Comparison of ENCODE assay signal across 16 cellular contexts in the genomic region with DNA sequence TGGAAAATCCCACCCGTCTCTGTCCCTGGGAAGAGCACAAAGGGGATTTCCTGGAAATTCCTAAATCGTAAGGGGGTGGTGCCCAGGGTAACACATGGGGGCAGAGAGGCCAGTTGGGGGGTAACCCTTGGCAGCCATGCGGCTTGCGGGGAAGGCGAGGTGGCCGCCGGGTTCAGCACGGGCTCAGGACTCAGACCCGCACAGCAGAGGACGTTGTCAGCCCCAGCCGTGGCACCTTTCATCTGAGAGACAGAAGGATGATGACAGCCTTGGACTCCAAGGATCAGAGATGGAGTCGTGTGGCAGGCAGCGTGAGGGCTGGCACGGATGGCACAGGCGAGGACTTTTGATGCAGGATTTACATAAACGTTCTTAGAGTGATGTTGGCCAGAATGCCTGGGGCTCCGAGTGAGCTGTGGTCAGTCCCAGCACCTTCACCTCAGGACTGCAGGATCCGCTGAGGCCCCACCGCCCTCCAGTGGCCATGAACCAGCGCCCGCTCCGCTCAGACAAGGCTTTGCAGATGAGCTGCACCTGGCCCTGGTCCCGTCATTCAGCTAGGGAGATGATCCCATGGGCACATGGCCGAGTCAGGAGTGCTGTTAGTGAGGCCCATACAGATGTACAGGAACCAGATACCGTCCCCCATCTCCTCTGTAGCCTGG.
DNase-seq lines count a peak whose midpoint lies in the region; ATAC-seq and TF ChIP-seq lines count a peak whose summit lies in the region.
"Had no signal": no experiment of that assay in that cellular context is flagged by ENCODE, and none has a peak within 500 bp of the region (broad histone marks: within the 10 kb centered on the region; RNA-seq: fewer than 3 reads in every experiment).

No MANE protein-coding gene starts in this region.

- no peak overlapping the region for H3K23ac ChIP-seq in mesendoderm (ENCODE audit: low read length)

- H3K79me2 ChIP-seq in mesendoderm (ENCODE audit: control insufficient read depth, insufficient read depth, low read length) = no peaks in the 10 kb centered on the region

- H3K4me3 Mint-ChIP-seq in natural killer cell = no peak overlapping the region
- H3K4me3 Mint-ChIP-seq: activated CD4-positive, alpha-beta memory T cell treated with anti-CD3 and anti-CD28 coated beads, Interleukin-2, amount 10 ng/mL, durations not matched to agents 7 days and 5 days; activated naive CD8-positive, alpha-beta T cell; activated T-cell treated with anti-CD3 and anti-CD28 coated beads, Interleukin-2, amount 50 U/mL, for 4 hours; brain; dendritic cell treated with granulocyte-macrophage colony-stimulating factor and Interleukin-4, amounts not matched to agents 40 ng/mL and 50 ng/mL, for 4 days; IgD-negative memory B cell had no signal

- H3K27ac ChIP-seq in HEK293 (ENCODE audit: extremely low read depth, low read depth, low read length) (no peak overlapping the region), dorsolateral prefrontal cortex (peak overlapping the region in 1 of 59 donors; percentile 13), mesendoderm (ENCODE audit: low read depth, low read length) (no peak overlapping the region)

- no peak overlapping the region for H4K8ac ChIP-seq in mesendoderm (ENCODE audit: low read depth, low read length)

- no peak overlapping the region for H2BK15ac ChIP-seq in mesendoderm (replicated peaks; ENCODE audit: low read depth)

- intact Hi-C loops in dorsolateral prefrontal cortex (cut with DNase I) = no loop called here
- intact Hi-C loops in natural killer cell (cut with micrococcal nuclease) = no loop called here

- H3K4me2 ChIP-seq in mesendoderm (ENCODE audit: low read length) = no peak overlapping the region

- H3K9me3 ChIP-seq in HEK293 (ENCODE audit: control insufficient read depth, insufficient read depth, low read depth, low read length) = no peaks in the 10 kb centered on the region

- no peaks in the 10 kb centered on the region for H3K4me1 Mint-ChIP-seq in natural killer cell
- H3K4me1 Mint-ChIP-seq: activated CD4-positive, alpha-beta memory T cell treated with anti-CD3 and anti-CD28 coated beads, Interleukin-2, amount 10 ng/mL, durations not matched to agents 7 days and 5 days; IgD-negative memory B cell had no signal

- no peak overlapping the region for H3K9ac ChIP-seq in mesendoderm (ENCODE audit: low read length)

- peak; percentile 21 for TF ChIP-seq CTCF in AG09309 (IDR thresholded peaks at IDR 0.05; ENCODE audit: control insufficient read depth, insufficient read depth, low read depth, low read length, missing control alignments)
- no peak for TF ChIP-seq CTCF in HEK293 (tag by site-specific recombination; IDR thresholded peaks at IDR 0.05)
- TF ChIP-seq CTCF in dorsolateral prefrontal cortex (IDR thresholded peaks at IDR 0.05 in 54 of 56, conservative IDR thresholded peaks at IDR 0.05 in 2 of 56; ENCODE audit: low read depth in 1 of 56, partially characterized antibody in 56 of 56) = peak in 32 of 56 donors; percentile 11 to 62 (median 36)
- TF ChIP-seq CTCF in natural killer cell (IDR thresholded peaks at IDR 0.05) = no peak

- no peak overlapping the region for H2BK120ac ChIP-seq in mesendoderm (ENCODE audit: low read depth, low read length)

- H4K5ac ChIP-seq in mesendoderm (ENCODE audit: low read length) = no peak overlapping the region

- H2AK5ac ChIP-seq in mesendoderm (ENCODE audit: low read length) = no peak overlapping the region

- H3K4me1 ChIP-seq in HEK293 (ENCODE audit: control insufficient read depth, insufficient read depth, low read length) (no peaks in the 10 kb centered on the region), mesendoderm (ENCODE audit: control insufficient read depth, low read depth, low read length) (no peaks in the 10 kb centered on the region)

- H3K4ac ChIP-seq in mesendoderm (ENCODE audit: low read depth, low read length) = no peak overlapping the region

- H3K36me3 Mint-ChIP-seq in natural killer cell = no peaks in the 10 kb centered on the region
- H3K36me3 Mint-ChIP-seq: activated naive CD8-positive, alpha-beta T cell; IgD-negative memory B cell had no signal

- H3K27me3 ChIP-seq in dorsolateral prefrontal cortex (no peaks in the 10 kb centered on the region), mesendoderm (ENCODE audit: insufficient read depth, low read length, poor library complexity) (no peaks in the 10 kb centered on the region)

- DNase-seq in AG09309 (ENCODE audit: low read depth) (no peak), dorsolateral prefrontal cortex (peak in 7 of 10 donors; percentile 45 to 73 (median 68)), mesendoderm (peak; percentile 22), natural killer cell (no peak), germinal center (ENCODE audit: low spot score) (no peak)
- no peak for DNase-seq in activated T-cell treated with anti-CD3 and anti-CD28 coated beads, Interleukin-2, amount 50 U/mL, for 48 hours
- DNase-seq: activated CD4-positive, alpha-beta memory T cell treated with anti-CD3 and anti-CD28 coated beads, Interleukin-2, amount 10 ng/mL, durations not matched to agents 7 days and 5 days; activated T-cell treated with anti-CD3 and anti-CD28 coated beads, Interleukin-2, amount 50 U/mL, for 4 hours; NCI-H524 treated with DMSO at 0.1 percent for 48 hours; stimulated activated CD4-positive, alpha-beta T cell treated with anti-CD3 and anti-CD28 coated beads, Interleukin-4, amount 100 ng/mL, for 1 hour had no signal

- H3K56ac ChIP-seq in mesendoderm (ENCODE audit: low read length) = no peak overlapping the region

- no peak overlapping the region for H3K27ac Mint-ChIP-seq in natural killer cell
- H3K27ac Mint-ChIP-seq: activated CD4-positive, alpha-beta memory T cell treated with anti-CD3 and anti-CD28 coated beads, Interleukin-2, amount 10 ng/mL, durations not matched to agents 7 days and 5 days; activated naive CD8-positive, alpha-beta T cell; dendritic cell treated with granulocyte-macrophage colony-stimulating factor and Interleukin-4, amounts not matched to agents 40 ng/mL and 50 ng/mL, for 4 days; IgD-negative memory B cell had no signal

- H3K9me3 Mint-ChIP-seq in natural killer cell = no peaks in the 10 kb centered on the region
- H3K9me3 Mint-ChIP-seq: activated CD4-positive, alpha-beta memory T cell treated with anti-CD3 and anti-CD28 coated beads, Interleukin-2, amount 10 ng/mL, durations not matched to agents 7 days and 5 days; activated T-cell treated with anti-CD3 and anti-CD28 coated beads, Interleukin-2, amount 50 U/mL, for 4 hours; dendritic cell treated with granulocyte-macrophage colony-stimulating factor and Interleukin-4, amounts not matched to agents 40 ng/mL and 50 ng/mL, for 4 days; IgD-negative memory B cell had no signal

- H3K79me1 ChIP-seq in mesendoderm (ENCODE audit: low read length) = no peaks in the 10 kb centered on the region

- POLR2A ChIA-PET in HEK293 (lab: Yijun Ruan, JAX) = no interaction called here

- WGBS in mesendoderm (ENCODE audit: extremely low coverage, insufficient coverage, low lambda C conversion rate) = no CpG with 5 or more reads among the region's 25 CpGs

- H3K4me3 ChIP-seq in AG09309 (ENCODE audit: control insufficient read depth, low read depth, low read length) (no peak overlapping the region), HEK293 (ENCODE audit: low read depth, low read length) (no peak overlapping the region), dorsolateral prefrontal cortex (no peak overlapping the region), mesendoderm (ENCODE audit: low read length) (no peak overlapping the region)

- no peaks in the 10 kb centered on the region for H3K36me3 ChIP-seq in HEK293 (ENCODE audit: control insufficient read depth in 2 of 2, insufficient read depth in 1 of 2, low read length in 2 of 2)
- H3K36me3 ChIP-seq in mesendoderm (ENCODE audit: control insufficient read depth, insufficient read depth, low read length) = no peaks in the 10 kb centered on the region

- no peak overlapping the region for H3K18ac ChIP-seq in mesendoderm (ENCODE audit: low read length)

- ATAC-seq in natural killer cell = no peak
- no peak for ATAC-seq in HG03159 (IDR thresholded peaks at IDR 0.05; ENCODE audit: unreplicated experiment)
- ATAC-seq: activated T-cell treated with anti-CD3 and anti-CD28 coated beads, Interleukin-2, amount 50 U/mL, for 4 hours had no signal

- CTCF ChIA-PET in HEK293 (lab: Yijun Ruan, JAX) = interaction anchor here (0.6 to 1.5 kb wide), 7 partner anchors 8 to 837 kb away, joined by 3 to 6 read pairs (median 4); no protein-coding TSS in a partner anchor

- no peak overlapping the region for H2BK5ac ChIP-seq in mesendoderm (ENCODE audit: low read length)

- peaks cover 0 to 2% of the 10 kb centered on the region in 2 donors for H3K27me3 Mint-ChIP-seq in natural killer cell (ENCODE audit: low read depth in 2 of 2)
- H3K27me3 Mint-ChIP-seq: activated CD4-positive, alpha-beta memory T cell treated with anti-CD3 and anti-CD28 coated beads, Interleukin-2, amount 10 ng/mL, durations not matched to agents 7 days and 5 days; activated naive CD8-positive, alpha-beta T cell; brain; dendritic cell treated with granulocyte-macrophage colony-stimulating factor and Interleukin-4, amounts not matched to agents 40 ng/mL and 50 ng/mL, for 4 days had no signal

TF ChIP-seq in HEK293, 187 proteins besides CTCF, POLR2A, EP300 and RAD21:
- TF ChIP-seq, protein P1, sequence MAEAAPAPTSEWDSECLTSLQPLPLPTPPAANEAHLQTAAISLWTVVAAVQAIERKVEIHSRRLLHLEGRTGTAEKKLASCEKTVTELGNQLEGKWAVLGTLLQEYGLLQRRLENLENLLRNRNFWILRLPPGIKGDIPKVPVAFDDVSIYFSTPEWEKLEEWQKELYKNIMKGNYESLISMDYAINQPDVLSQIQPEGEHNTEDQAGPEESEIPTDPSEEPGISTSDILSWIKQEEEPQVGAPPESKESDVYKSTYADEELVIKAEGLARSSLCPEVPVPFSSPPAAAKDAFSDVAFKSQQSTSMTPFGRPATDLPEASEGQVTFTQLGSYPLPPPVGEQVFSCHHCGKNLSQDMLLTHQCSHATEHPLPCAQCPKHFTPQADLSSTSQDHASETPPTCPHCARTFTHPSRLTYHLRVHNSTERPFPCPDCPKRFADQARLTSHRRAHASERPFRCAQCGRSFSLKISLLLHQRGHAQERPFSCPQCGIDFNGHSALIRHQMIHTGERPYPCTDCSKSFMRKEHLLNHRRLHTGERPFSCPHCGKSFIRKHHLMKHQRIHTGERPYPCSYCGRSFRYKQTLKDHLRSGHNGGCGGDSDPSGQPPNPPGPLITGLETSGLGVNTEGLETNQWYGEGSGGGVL (tag by site-specific recombination; IDR thresholded peaks at IDR 0.05) = no peak
- TF ChIP-seq GLIS2 (tag by site-specific recombination; IDR thresholded peaks at IDR 0.05) (peak; percentile 17; the same call in 1 of the 2 replicates), ZNF549 (tag by site-specific recombination; IDR thresholded peaks at IDR 0.05) (no peak), ZNF10 (tag by site-specific recombination; IDR thresholded peaks at IDR 0.05) (no peak)

Comparison
In these comparisons a context has a peak if more than half of its experiments do, and no peak if none do; other contexts are left out.
1. DNase-seq: peak in dorsolateral prefrontal cortex (7 of 10) and mesendoderm (single experiment); none in AG09309 (single experiment), natural killer cell (single experiment), activated T-cell treated with anti-CD3 and anti-CD28 coated beads, Interleukin-2, amount 50 U/mL, for 48 hours (0 of 2) and germinal center (single experiment).
2. CTCF ChIP-seq: peak in AG09309 (single experiment) and dorsolateral prefrontal cortex (32 of 56); none in HEK293 (single experiment) and natural killer cell (single experiment).